1 cellular context compared by ENCODE assay signal in the genomic region with DNA sequence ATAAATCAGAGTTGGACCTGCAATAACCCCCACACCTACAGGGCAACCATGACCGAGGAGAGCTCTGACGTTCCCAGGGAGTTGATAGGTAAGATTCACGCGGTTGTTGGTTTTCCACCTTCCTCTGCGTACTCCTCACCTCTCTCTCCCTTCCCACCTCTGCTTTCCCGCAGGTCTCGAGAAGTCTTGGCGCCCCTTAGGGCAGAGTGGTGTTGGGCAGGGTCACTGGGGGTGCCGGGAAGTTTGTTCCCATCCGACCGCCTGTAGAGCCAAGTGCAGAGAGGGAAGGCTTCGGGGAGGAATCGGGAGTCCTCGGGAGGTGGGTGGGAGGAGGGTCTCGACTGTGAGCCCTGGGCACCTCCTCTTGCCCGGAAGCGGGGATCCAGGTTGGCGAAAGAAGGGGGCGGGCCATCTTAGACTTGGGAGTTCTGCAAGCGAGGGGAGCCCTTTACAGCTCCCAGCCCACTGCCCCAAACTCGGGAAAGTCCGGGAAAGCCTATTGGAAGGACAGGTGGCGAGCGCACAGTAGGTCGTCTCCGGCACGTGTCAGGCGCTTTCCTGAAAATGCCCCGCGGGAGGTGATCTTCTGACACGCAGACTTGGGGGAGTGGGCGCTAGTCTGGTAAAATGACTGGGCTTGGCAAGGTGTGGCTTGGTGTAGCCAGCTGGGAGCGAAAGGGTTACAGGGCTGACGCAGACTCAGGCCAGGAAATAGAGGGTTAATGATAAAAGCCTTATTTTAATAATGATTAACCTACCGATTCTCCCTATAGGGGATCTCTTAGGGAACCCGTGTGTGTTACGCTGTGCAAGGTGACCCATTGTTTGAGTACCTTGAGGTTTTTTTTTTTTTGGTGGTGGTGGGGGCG.
TF ChIP-seq lines count a peak whose summit lies in the region.

No MANE protein-coding gene starts in this region.

TF ChIP-seq in SK-N-SH treated with all-trans-retinoic acid at 6 μM for 48 hours, 23 proteins besides CTCF, POLR2A, EP300 and RAD21 (continued from another document):
- TF ChIP-seq, protein P1, sequence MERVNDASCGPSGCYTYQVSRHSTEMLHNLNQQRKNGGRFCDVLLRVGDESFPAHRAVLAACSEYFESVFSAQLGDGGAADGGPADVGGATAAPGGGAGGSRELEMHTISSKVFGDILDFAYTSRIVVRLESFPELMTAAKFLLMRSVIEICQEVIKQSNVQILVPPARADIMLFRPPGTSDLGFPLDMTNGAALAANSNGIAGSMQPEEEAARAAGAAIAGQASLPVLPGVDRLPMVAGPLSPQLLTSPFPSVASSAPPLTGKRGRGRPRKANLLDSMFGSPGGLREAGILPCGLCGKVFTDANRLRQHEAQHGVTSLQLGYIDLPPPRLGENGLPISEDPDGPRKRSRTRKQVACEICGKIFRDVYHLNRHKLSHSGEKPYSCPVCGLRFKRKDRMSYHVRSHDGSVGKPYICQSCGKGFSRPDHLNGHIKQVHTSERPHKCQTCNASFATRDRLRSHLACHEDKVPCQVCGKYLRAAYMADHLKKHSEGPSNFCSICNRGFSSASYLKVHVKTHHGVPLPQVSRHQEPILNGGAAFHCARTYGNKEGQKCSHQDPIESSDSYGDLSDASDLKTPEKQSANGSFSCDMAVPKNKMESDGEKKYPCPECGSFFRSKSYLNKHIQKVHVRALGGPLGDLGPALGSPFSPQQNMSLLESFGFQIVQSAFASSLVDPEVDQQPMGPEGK (CRISPR knock-in tag; IDR thresholded peaks at IDR 0.05; ENCODE audit: borderline replicate concordance) = no peak
- TF ChIP-seq ZFP30 (CRISPR knock-in tag; IDR thresholded peaks at IDR 0.05) (no peak), ESRRG (CRISPR knock-in tag; IDR thresholded peaks at IDR 0.05) (no peak), ZC3H10 (CRISPR knock-in tag; IDR thresholded peaks at IDR 0.05) (no peak), ZFP3 (CRISPR knock-in tag; IDR thresholded peaks at IDR 0.05) (no peak), ZNF70 (CRISPR knock-in tag; IDR thresholded peaks at IDR 0.05) (no peak), ISL1 (CRISPR knock-in tag; IDR thresholded peaks at IDR 0.05) (no peak), PPARA (CRISPR knock-in tag; IDR thresholded peaks at IDR 0.05; ENCODE audit: borderline replicate concordance) (no peak)
- TF ChIP-seq, protein P2, sequence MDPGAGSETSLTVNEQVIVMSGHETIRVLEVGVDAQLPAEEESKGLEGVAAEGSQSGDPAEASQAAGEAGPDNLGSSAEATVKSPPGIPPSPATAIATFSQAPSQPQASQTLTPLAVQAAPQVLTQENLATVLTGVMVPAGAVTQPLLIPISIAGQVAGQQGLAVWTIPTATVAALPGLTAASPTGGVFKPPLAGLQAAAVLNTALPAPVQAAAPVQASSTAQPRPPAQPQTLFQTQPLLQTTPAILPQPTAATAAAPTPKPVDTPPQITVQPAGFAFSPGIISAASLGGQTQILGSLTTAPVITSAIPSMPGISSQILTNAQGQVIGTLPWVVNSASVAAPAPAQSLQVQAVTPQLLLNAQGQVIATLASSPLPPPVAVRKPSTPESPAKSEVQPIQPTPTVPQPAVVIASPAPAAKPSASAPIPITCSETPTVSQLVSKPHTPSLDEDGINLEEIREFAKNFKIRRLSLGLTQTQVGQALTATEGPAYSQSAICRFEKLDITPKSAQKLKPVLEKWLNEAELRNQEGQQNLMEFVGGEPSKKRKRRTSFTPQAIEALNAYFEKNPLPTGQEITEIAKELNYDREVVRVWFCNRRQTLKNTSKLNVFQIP (CRISPR knock-in tag; IDR thresholded peaks at IDR 0.05; ENCODE audit: borderline replicate concordance, low read depth) = no peak
- TF ChIP-seq, protein P3, sequence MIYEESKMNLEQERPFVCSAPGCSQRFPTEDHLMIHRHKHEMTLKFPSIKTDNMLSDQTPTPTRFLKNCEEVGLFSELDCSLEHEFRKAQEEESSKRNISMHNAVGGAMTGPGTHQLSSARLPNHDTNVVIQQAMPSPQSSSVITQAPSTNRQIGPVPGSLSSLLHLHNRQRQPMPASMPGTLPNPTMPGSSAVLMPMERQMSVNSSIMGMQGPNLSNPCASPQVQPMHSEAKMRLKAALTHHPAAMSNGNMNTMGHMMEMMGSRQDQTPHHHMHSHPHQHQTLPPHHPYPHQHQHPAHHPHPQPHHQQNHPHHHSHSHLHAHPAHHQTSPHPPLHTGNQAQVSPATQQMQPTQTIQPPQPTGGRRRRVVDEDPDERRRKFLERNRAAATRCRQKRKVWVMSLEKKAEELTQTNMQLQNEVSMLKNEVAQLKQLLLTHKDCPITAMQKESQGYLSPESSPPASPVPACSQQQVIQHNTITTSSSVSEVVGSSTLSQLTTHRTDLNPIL (CRISPR knock-in tag; IDR thresholded peaks at IDR 0.05; ENCODE audit: low read depth) = no peak
- TF ChIP-seq, protein P4, sequence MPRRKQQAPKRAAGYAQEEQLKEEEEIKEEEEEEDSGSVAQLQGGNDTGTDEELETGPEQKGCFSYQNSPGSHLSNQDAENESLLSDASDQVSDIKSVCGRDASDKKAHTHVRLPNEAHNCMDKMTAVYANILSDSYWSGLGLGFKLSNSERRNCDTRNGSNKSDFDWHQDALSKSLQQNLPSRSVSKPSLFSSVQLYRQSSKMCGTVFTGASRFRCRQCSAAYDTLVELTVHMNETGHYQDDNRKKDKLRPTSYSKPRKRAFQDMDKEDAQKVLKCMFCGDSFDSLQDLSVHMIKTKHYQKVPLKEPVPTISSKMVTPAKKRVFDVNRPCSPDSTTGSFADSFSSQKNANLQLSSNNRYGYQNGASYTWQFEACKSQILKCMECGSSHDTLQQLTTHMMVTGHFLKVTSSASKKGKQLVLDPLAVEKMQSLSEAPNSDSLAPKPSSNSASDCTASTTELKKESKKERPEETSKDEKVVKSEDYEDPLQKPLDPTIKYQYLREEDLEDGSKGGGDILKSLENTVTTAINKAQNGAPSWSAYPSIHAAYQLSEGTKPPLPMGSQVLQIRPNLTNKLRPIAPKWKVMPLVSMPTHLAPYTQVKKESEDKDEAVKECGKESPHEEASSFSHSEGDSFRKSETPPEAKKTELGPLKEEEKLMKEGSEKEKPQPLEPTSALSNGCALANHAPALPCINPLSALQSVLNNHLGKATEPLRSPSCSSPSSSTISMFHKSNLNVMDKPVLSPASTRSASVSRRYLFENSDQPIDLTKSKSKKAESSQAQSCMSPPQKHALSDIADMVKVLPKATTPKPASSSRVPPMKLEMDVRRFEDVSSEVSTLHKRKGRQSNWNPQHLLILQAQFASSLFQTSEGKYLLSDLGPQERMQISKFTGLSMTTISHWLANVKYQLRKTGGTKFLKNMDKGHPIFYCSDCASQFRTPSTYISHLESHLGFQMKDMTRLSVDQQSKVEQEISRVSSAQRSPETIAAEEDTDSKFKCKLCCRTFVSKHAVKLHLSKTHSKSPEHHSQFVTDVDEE (CRISPR knock-in tag; IDR thresholded peaks at IDR 0.05) = no peak
